Comparison of ENCODE assay signal across 10 cellular contexts in the genomic region with DNA sequence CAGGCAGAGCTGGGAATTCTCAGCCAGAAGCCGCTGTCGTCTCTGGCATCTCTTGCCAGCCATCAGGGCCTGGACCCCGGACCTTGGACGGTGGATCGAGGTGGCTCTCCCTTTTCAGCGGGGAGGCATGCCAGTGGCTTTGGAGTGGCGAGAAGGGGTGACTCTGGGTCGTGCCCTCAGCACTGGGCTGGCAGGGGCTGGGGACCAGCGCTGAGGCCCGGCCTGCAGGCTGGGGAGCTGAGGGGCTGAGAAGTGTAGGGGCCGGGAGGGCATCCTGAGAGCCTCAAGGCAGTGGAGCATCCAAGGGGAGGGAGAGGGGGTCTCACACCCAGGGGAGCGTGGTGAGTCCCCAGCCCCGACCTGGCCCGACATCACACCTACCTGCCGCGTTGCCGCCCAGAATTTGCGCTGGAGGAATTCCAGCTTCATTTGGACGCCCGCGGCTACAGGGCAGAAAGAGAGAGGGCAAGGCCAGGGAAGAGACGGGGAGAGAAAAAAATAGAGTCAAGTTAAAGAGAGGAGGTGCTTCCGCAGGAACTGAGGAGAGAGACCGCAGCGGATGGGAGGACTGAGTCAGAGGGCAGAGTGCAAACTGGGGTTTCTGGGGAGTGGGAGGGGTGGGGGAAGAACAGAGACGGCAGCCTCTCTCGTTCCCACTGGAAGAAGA. TPM values are rescaled to one million over a fixed set of nuclear protein-coding genes. Genes with fewer than 3 reads are reported as not detected.
DNase-seq lines count a peak whose midpoint lies in the region; ATAC-seq, FAIRE-seq and TF ChIP-seq lines count a peak whose summit lies in the region.
"Had no signal": no experiment of that assay in that cellular context is flagged by ENCODE, and none has a peak within 500 bp of the region (broad histone marks: within the 10 kb centered on the region; RNA-seq: fewer than 3 reads in every experiment).

No MANE protein-coding gene starts in this region.

- no peaks in the 10 kb centered on the region for H3K9me3 ChIP-seq in esophagus muscularis mucosa

- peak overlapping the region; percentile 12 to 69 (median 45) for H3K27ac ChIP-seq in esophagus muscularis mucosa (replicated peaks in 1 of 4)

- peak overlapping the region; percentile 72 for H3K27ac Mint-ChIP-seq in activated CD4-positive, alpha-beta memory T cell treated with anti-CD3 and anti-CD28 coated beads, Interleukin-2, amount 10 ng/mL, durations not matched to agents 7 days and 5 days

- H3K4me3 ChIP-seq in NB4 (ENCODE audit: low read depth, low read length), result peak overlapping the region; percentile 96
- no peak overlapping the region for H3K4me3 ChIP-seq in esophagus muscularis mucosa

- peak overlapping the region; percentile 60 for H3K4me3 Mint-ChIP-seq in activated CD4-positive, alpha-beta memory T cell treated with anti-CD3 and anti-CD28 coated beads, Interleukin-2, amount 10 ng/mL, durations not matched to agents 7 days and 5 days

- H3K27me3 ChIP-seq in esophagus muscularis mucosa, result no peaks in the 10 kb centered on the region

- peaks cover 0 to 19% (median 8%) of the 10 kb centered on the region in 4 donors for H3K4me1 ChIP-seq in esophagus muscularis mucosa

- intact Hi-C loops in esophagus muscularis mucosa (cut with DNase I), result no loop called here

- no peak for FAIRE-seq in D721Med (lab: Jason Lieb, UNC)

- H3K9me3 Mint-ChIP-seq in activated CD4-positive, alpha-beta memory T cell treated with anti-CD3 and anti-CD28 coated beads, Interleukin-2, amount 10 ng/mL, durations not matched to agents 7 days and 5 days, result no peaks in the 10 kb centered on the region

- WGBS in esophagus muscularis mucosa, result 72% methylated on average over 26 of the region's 27 CpGs

- peaks cover 11% of the 10 kb centered on the region for H3K27me3 Mint-ChIP-seq in activated CD4-positive, alpha-beta memory T cell treated with anti-CD3 and anti-CD28 coated beads, Interleukin-2, amount 10 ng/mL, durations not matched to agents 7 days and 5 days

- DNase-seq in NB4 (ENCODE audit: low read depth) (peak; percentile 96), esophagus muscularis mucosa (ENCODE audit: extremely low spot score) (no peak), D721Med (ENCODE audit: insufficient read length, low spot score) (no peak), cortex of kidney (lab: John Stamatoyannopoulos, UW) (no peak)
- DNase-seq in activated CD4-positive, alpha-beta memory T cell treated with anti-CD3 and anti-CD28 coated beads, Interleukin-2, amount 10 ng/mL, durations not matched to agents 7 days and 5 days, result peak; percentile 63
- DNase-seq in stimulated activated CD8-positive, alpha-beta memory T cell treated with anti-CD3 and anti-CD28 coated beads, Interleukin-4, amount 100 ng/mL, for 24 hours (ENCODE audit: low read depth), result peak; percentile 19
- DNase-seq: foreskin melanocyte, NCI-H146 had no signal

- peaks cover 36% of the 10 kb centered on the region for H3K4me1 Mint-ChIP-seq in activated CD4-positive, alpha-beta memory T cell treated with anti-CD3 and anti-CD28 coated beads, Interleukin-2, amount 10 ng/mL, durations not matched to agents 7 days and 5 days

- ATAC-seq in GM21529 (IDR thresholded peaks at IDR 0.05; ENCODE audit: unreplicated experiment) (no peak), GM18505 (IDR thresholded peaks at IDR 0.05; ENCODE audit: unreplicated experiment) (no peak)

- CTCF ChIA-PET in activated CD4-positive, alpha-beta memory T cell treated with anti-CD3 and anti-CD28 coated beads, Interleukin-2, amount 10 ng/mL, durations not matched to agents 7 days and 5 days (lab: Charles Lee), result no interaction called here

- TF ChIP-seq POLR2A in NB4 (IDR thresholded peaks at IDR 0.05; ENCODE audit: extremely low read depth, insufficient read length) (peak; percentile 53), esophagus muscularis mucosa (IDR thresholded peaks at IDR 0.05; ENCODE audit: low read depth) (no peak), GM18505 (IDR thresholded peaks at IDR 0.05; ENCODE audit: borderline replicate concordance, extremely low read depth, insufficient read depth, insufficient read length) (no peak)

- H3K36me3 ChIP-seq in esophagus muscularis mucosa, result no peaks in the 10 kb centered on the region

- TF ChIP-seq EP300 in esophagus muscularis mucosa (IDR thresholded peaks at IDR 0.05), result no peak

- TF ChIP-seq CTCF in NB4 (IDR thresholded peaks at IDR 0.05; ENCODE audit: low read depth, low read length), result no peak
- TF ChIP-seq CTCF in esophagus muscularis mucosa (IDR thresholded peaks at IDR 0.05), result no peak
- no peak for TF ChIP-seq CTCF in D721Med (IDR thresholded peaks at IDR 0.05; ENCODE audit: insufficient read depth, missing control alignments)

- POLR2A ChIA-PET in activated CD4-positive, alpha-beta memory T cell treated with anti-CD3 and anti-CD28 coated beads, Interleukin-2, amount 10 ng/mL, durations not matched to agents 7 days and 5 days (lab: Charles Lee), result interaction anchor here (1.0 to 2.1 kb wide), 3 partner anchors 10 to 15 kb away, joined by 3 to 6 read pairs (median 3); no protein-coding TSS in a partner anchor

- no peaks in the 10 kb centered on the region for H3K36me3 Mint-ChIP-seq in activated CD4-positive, alpha-beta memory T cell treated with anti-CD3 and anti-CD28 coated beads, Interleukin-2, amount 10 ng/mL, durations not matched to agents 7 days and 5 days (ENCODE audit: low read depth)

RNA-seq across cellular contexts. Expression of a gene that starts 9.0 kb away (rescaled TPM):
- total RNA-seq in activated CD4-positive, alpha-beta memory T cell treated with anti-CD3 and anti-CD28 coated beads, Interleukin-2, amount 10 ng/mL, durations not matched to agents 7 days and 5 days, result not detected
- under 1 TPM in 1 of 4 donors, not detected in 3; 0.17 TPM for total RNA-seq in esophagus muscularis mucosa

Comparison
In these comparisons a context has a peak if more than half of its experiments do, and no peak if none do; other contexts are left out.
1. DNase-seq: peak in NB4 (single experiment), activated CD4-positive, alpha-beta memory T cell treated with anti-CD3 and anti-CD28 coated beads, Interleukin-2, amount 10 ng/mL, durations not matched to agents 7 days and 5 days (single experiment) and stimulated activated CD8-positive, alpha-beta memory T cell treated with anti-CD3 and anti-CD28 coated beads, Interleukin-4, amount 100 ng/mL, for 24 hours (single experiment); none in esophagus muscularis mucosa (single experiment), D721Med (single experiment) and cortex of kidney (single experiment).